22 cellular contexts compared by ENCODE assay signal in genomic region chr3:152461460-152461859, GRCh38.
A peak's percentile ranks its signal among the peaks of the same experiment; 100 is the strongest.
DNase-seq lines count a peak whose midpoint lies in the region; ATAC-seq and TF ChIP-seq lines count a peak whose summit lies in the region.
"Had no signal": no experiment of that assay in that cellular context is flagged by ENCODE, and none has a peak within 500 bp of the region (broad histone marks: within the 10 kb centered on the region; RNA-seq: fewer than 3 reads in every experiment).

No MANE protein-coding gene starts in this region.

- no peaks in the 10 kb centered on the region for H3K9me3 Mint-ChIP-seq in activated T-cell treated with anti-CD3 and anti-CD28 coated beads, Interleukin-2, amount 50 U/mL, for 24 hours
- H3K9me3 Mint-ChIP-seq in central memory CD8-positive, alpha-beta T cell, result no peaks in the 10 kb centered on the region
- H3K9me3 Mint-ChIP-seq: neural crest cell, WTC11 had no signal

- TF ChIP-seq CTCF in osteoblast (IDR thresholded peaks at IDR 0.05; ENCODE audit: extremely low read depth, low read depth, low read length), result no peak

- peaks cover 7% of the 10 kb centered on the region for H3K4me1 ChIP-seq in osteoblast (ENCODE audit: insufficient read depth, low read length)
- H3K4me1 ChIP-seq: Peyer's patch had no signal

- peak overlapping the region; percentile 32 for H3K27ac ChIP-seq in osteoblast (ENCODE audit: low read depth, low read length)
- H3K27ac ChIP-seq: BLaER1 treated with 17β-estradiol and CSF1 and Interleukin-3, amounts not matched to agents 10 nM and 100 nM; HL-60; Peyer's patch; testis had no signal

- H4K20me1 ChIP-seq in osteoblast (ENCODE audit: insufficient read depth, low read length), result peaks cover 2% of the 10 kb centered on the region

- peaks cover 68% of the 10 kb centered on the region for H3K36me3 ChIP-seq in osteoblast (ENCODE audit: insufficient read depth, low read length)
- H3K36me3 ChIP-seq: uterus had no signal

- peaks cover 37% of the 10 kb centered on the region for H3K4me1 Mint-ChIP-seq in activated T-cell treated with anti-CD3 and anti-CD28 coated beads, Interleukin-2, amount 50 U/mL, for 24 hours (ENCODE audit: low read depth)
- H3K4me1 Mint-ChIP-seq in central memory CD8-positive, alpha-beta T cell, result no peaks in the 10 kb centered on the region

- no peaks in the 10 kb centered on the region for H3K27me3 Mint-ChIP-seq in activated T-cell treated with anti-CD3 and anti-CD28 coated beads, Interleukin-2, amount 50 U/mL, for 24 hours
- H3K27me3 Mint-ChIP-seq in central memory CD8-positive, alpha-beta T cell, result no peaks in the 10 kb centered on the region

- H3K4me3 Mint-ChIP-seq in activated T-cell treated with anti-CD3 and anti-CD28 coated beads, Interleukin-2, amount 50 U/mL, for 24 hours, result no peak overlapping the region
- H3K4me3 Mint-ChIP-seq in central memory CD8-positive, alpha-beta T cell, result no peak overlapping the region
- H3K4me3 Mint-ChIP-seq: neural crest cell, WTC11 had no signal

- no peak overlapping the region for H3K4me3 ChIP-seq in osteoblast (ENCODE audit: insufficient read depth, low read length)
- H3K4me3 ChIP-seq: BLaER1 treated with 17β-estradiol and CSF1 and Interleukin-3, amounts not matched to agents 10 nM and 100 nM; Peyer's patch; testis; uterus had no signal

- H3K27ac Mint-ChIP-seq in activated T-cell treated with anti-CD3 and anti-CD28 coated beads, Interleukin-2, amount 50 U/mL, for 24 hours, result peak overlapping the region; percentile 74
- H3K27ac Mint-ChIP-seq in central memory CD8-positive, alpha-beta T cell (ENCODE audit: low read depth), result peak overlapping the region; percentile 81

- H3K4me2 ChIP-seq in osteoblast (ENCODE audit: insufficient read depth, low read length), result no peak overlapping the region
- H3K4me2 ChIP-seq: BLaER1 treated with 17β-estradiol and CSF1 and Interleukin-3, amounts not matched to agents 10 nM and 100 nM had no signal

- peaks cover 81% of the 10 kb centered on the region for H3K36me3 Mint-ChIP-seq in activated T-cell treated with anti-CD3 and anti-CD28 coated beads, Interleukin-2, amount 50 U/mL, for 24 hours (ENCODE audit: low read depth)
- peaks cover 59% of the 10 kb centered on the region for H3K36me3 Mint-ChIP-seq in central memory CD8-positive, alpha-beta T cell (ENCODE audit: insufficient read depth)

- no peaks in the 10 kb centered on the region for H3K9me3 ChIP-seq in osteoblast (ENCODE audit: low read depth, low read length)
- H3K9me3 ChIP-seq: BLaER1 treated with 17β-estradiol and CSF1 and Interleukin-3, amounts not matched to agents 10 nM and 100 nM; Peyer's patch; testis; uterus had no signal

- peaks cover 12% of the 10 kb centered on the region for H3K79me2 ChIP-seq in osteoblast (ENCODE audit: insufficient read depth, low read length)

- H3K27me3 ChIP-seq in osteoblast (ENCODE audit: insufficient read depth, low read length), result no peaks in the 10 kb centered on the region
- H3K27me3 ChIP-seq: BLaER1 treated with 17β-estradiol and CSF1 and Interleukin-3, amounts not matched to agents 10 nM and 100 nM; Peyer's patch; testis; uterus had no signal

- ATAC-seq in central memory CD8-positive, alpha-beta T cell (replicated peaks; ENCODE audit: extremely low read depth, poor library complexity, severe bottlenecking), result no peak
- no peak for ATAC-seq in GM21447 (IDR thresholded peaks at IDR 0.05; ENCODE audit: unreplicated experiment)
- ATAC-seq in HG03378 (IDR thresholded peaks at IDR 0.05; ENCODE audit: unreplicated experiment), result no peak
- ATAC-seq in HG02852 (IDR thresholded peaks at IDR 0.05; ENCODE audit: unreplicated experiment), result no peak

- DNase-seq in activated T-cell treated with anti-CD3 and anti-CD28 coated beads, Interleukin-2, amount 50 U/mL, for 24 hours, result no peak
- DNase-seq in activated T-cell treated with anti-CD3 and anti-CD28 coated beads, Interleukin-2, amount 50 U/mL, for 1 hour, result no peak
- DNase-seq in NCI-H526 treated with DMSO at 0.1 percent for 48 hours (lab: John Stamatoyannopoulos, UW) (peak; percentile 74), osteoblast (ENCODE audit: insufficient read length, low spot score, missing footprints) (no peak)
- no peak for DNase-seq in central memory CD8-positive, alpha-beta T cell (ENCODE audit: low spot score in 2 of 2)
- DNase-seq: activated CD4-positive, alpha-beta T cell treated with anti-CD3 and anti-CD28 coated beads, Interleukin-2, amount 50 U/mL, for 4 hours; activated T-cell treated with anti-CD3 and anti-CD28 coated beads, Interleukin-2, amount 50 U/mL, for 48 hours; cortex of kidney; NCI-H510A; NK-92 treated with Interleukin-12 subunit alpha and Interleukin-12 subunit beta, amount 100 ng/mL, for 24 hours; Peyer's patch; stimulated activated CD4-positive, alpha-beta T cell treated with anti-CD3 and anti-CD28 coated beads, Interleukin-1b, Interleukin-23, amount 100 ng/mL, for 48 hours; T-helper 9 cell; testis; uterus had no signal

- H2AFZ ChIP-seq in osteoblast (ENCODE audit: low read length), result no peak overlapping the region
